ENCODE assay signal across 1 cellular context in genomic region chr10:124418726-124419501, GRCh38.
TF ChIP-seq lines count a peak whose summit lies in the region.

Gene OAT (minus strand): TSS chr10:124418923. CDS start chr10:124412171, 6,752 bp downstream.

TF ChIP-seq in K562, 482 proteins besides CTCF, POLR2A, EP300 and RAD21 (continued from another document and continues in another):
- TF ChIP-seq ZNF318 (IDR thresholded peaks at IDR 0.05; ENCODE audit: borderline replicate concordance in 1 of 2, low read depth in 1 of 2): no peak
- TF ChIP-seq RBFOX2 (IDR thresholded peaks at IDR 0.05; ENCODE audit: low read depth, low read length): peak; percentile 100
- no peak for TF ChIP-seq CBX8 (IDR thresholded peaks at IDR 0.05; ENCODE audit: borderline replicate concordance, extremely low read depth, low read depth, low read length, poor library complexity, severe bottlenecking)
- 0 out of 2 replicates have a peak, but pooled peaks have one; percentile 41 for TF ChIP-seq ZBED1 (IDR thresholded peaks at IDR 0.05)
- no peak for TF ChIP-seq CHD7 (IDR thresholded peaks at IDR 0.05; ENCODE audit: low read depth, low read length)
- no peak for TF ChIP-seq TCF7 (IDR thresholded peaks at IDR 0.05; ENCODE audit: borderline replicate concordance)
- no peak for TF ChIP-seq ZSCAN29 (IDR thresholded peaks at IDR 0.05)
- TF ChIP-seq ZNF766 (CRISPR knock-in tag; conservative IDR thresholded peaks at IDR 0.05): no peak
- no peak for TF ChIP-seq CGGBP1 (CRISPR knock-in tag; IDR thresholded peaks at IDR 0.05)
- TF ChIP-seq NR2F6 (CRISPR knock-in tag; IDR thresholded peaks at IDR 0.05): no peak
- TF ChIP-seq ZBTB2 (IDR thresholded peaks at IDR 0.05): no peak
- no peak for TF ChIP-seq SRSF7 (optimal IDR thresholded peaks at IDR 0.05; ENCODE audit: low read depth, low read length)
- no peak for TF ChIP-seq SLC30A9 (CRISPR knock-in tag; IDR thresholded peaks at IDR 0.05)
- no peak for TF ChIP-seq GABPB2 (CRISPR knock-in tag; conservative IDR thresholded peaks at IDR 0.05)
- no peak for TF ChIP-seq KAT8 (IDR thresholded peaks at IDR 0.05; ENCODE audit: low read depth)
- no peak for TF ChIP-seq SRSF9 (IDR thresholded peaks at IDR 0.05; ENCODE audit: borderline replicate concordance, low read depth, low read length)
- TF ChIP-seq NFATC3 (IDR thresholded peaks at IDR 0.05): no peak
- TF ChIP-seq E4F1 (CRISPR knock-in tag; IDR thresholded peaks at IDR 0.05; ENCODE audit: borderline replicate concordance): no peak
- TF ChIP-seq ZNF668 (CRISPR knock-in tag; IDR thresholded peaks at IDR 0.05): no peak
- TF ChIP-seq ZNF224 (CRISPR knock-in tag; IDR thresholded peaks at IDR 0.05): no peak
- TF ChIP-seq NBN (IDR thresholded peaks at IDR 0.05; ENCODE audit: low read depth): no peak
- no peak for TF ChIP-seq ZNF253 (CRISPR knock-in tag; conservative IDR thresholded peaks at IDR 0.05)
- TF ChIP-seq PHF21A (IDR thresholded peaks at IDR 0.05; ENCODE audit: borderline replicate concordance, low read depth): no peak
- no peak for TF ChIP-seq STAT5A (IDR thresholded peaks at IDR 0.05; ENCODE audit: borderline replicate concordance, low read length)
- TF ChIP-seq KDM1A (IDR thresholded peaks at IDR 0.05): no peak
- TF ChIP-seq YY1 (IDR thresholded peaks at IDR 0.05; ENCODE audit: borderline replicate concordance in 1 of 3, control insufficient read depth in 1 of 3, extremely low read depth in 1 of 3, insufficient read depth in 3 of 3, insufficient read length in 1 of 3, insufficient replicate concordance in 2 of 3, low read depth in 1 of 3, low read length in 2 of 3): no peak
- no peak for TF ChIP-seq ZNF280B (CRISPR knock-in tag; IDR thresholded peaks at IDR 0.05)
- TF ChIP-seq ASH1L (IDR thresholded peaks at IDR 0.05; ENCODE audit: borderline replicate concordance, low read depth, partially characterized antibody): no peak
- peak; percentile 90 for TF ChIP-seq CTBP1 (IDR thresholded peaks at IDR 0.05; ENCODE audit: borderline replicate concordance)
- TF ChIP-seq NCOA2 (IDR thresholded peaks at IDR 0.05; ENCODE audit: partially characterized antibody in 2 of 2): no peak
- no peak for TF ChIP-seq RBM17 (IDR thresholded peaks at IDR 0.05; ENCODE audit: borderline replicate concordance, low read depth, low read length)
- TF ChIP-seq L3MBTL2 (IDR thresholded peaks at IDR 0.05): peak; percentile 62
- no peak for TF ChIP-seq ZC3H11A (IDR thresholded peaks at IDR 0.05; ENCODE audit: low read depth, low read length)
- TF ChIP-seq MTA3 (IDR thresholded peaks at IDR 0.05; ENCODE audit: borderline replicate concordance): peak; percentile 98
